ENCODE assay signal across 1 cellular context in genomic region chr3:39415983-39416382, GRCh38.
TF ChIP-seq lines count a peak whose summit lies in the region.

No MANE protein-coding gene starts in this region.

TF ChIP-seq in WTC11, 78 proteins besides CTCF, POLR2A, EP300 and RAD21 (continued from another document):
- peak; percentile 68; the same call in 1 of the 2 replicates for TF ChIP-seq ERG (CRISPR knock-in tag; IDR thresholded peaks at IDR 0.05)
- no peak for TF ChIP-seq IRF1 (CRISPR knock-in tag; IDR thresholded peaks at IDR 0.05)
- TF ChIP-seq ZNF532 (CRISPR knock-in tag; IDR thresholded peaks at IDR 0.05; ENCODE audit: borderline replicate concordance) = peak; percentile 66; the same call in 1 of the 2 replicates
- TF ChIP-seq ATF1 (CRISPR knock-in tag; IDR thresholded peaks at IDR 0.05) = no peak
- TF ChIP-seq NR3C1 (CRISPR knock-in tag; conservative IDR thresholded peaks at IDR 0.05; ENCODE audit: low read depth) = no peak
- TF ChIP-seq CBFB (CRISPR knock-in tag; IDR thresholded peaks at IDR 0.05; ENCODE audit: low read depth) = no peak
- TF ChIP-seq CREB1 (CRISPR knock-in tag; IDR thresholded peaks at IDR 0.05) = no peak
- TF ChIP-seq HMGXB4 (CRISPR knock-in tag; IDR thresholded peaks at IDR 0.05) = no peak
- no peak for TF ChIP-seq ELF4 (CRISPR knock-in tag; IDR thresholded peaks at IDR 0.05; ENCODE audit: low read depth)
- no peak for TF ChIP-seq IRF2 (CRISPR knock-in tag; IDR thresholded peaks at IDR 0.05; ENCODE audit: borderline replicate concordance, low read depth)
- peak; percentile 88 for TF ChIP-seq ZNF671 (CRISPR knock-in tag; IDR thresholded peaks at IDR 0.05)
- TF ChIP-seq ZNF512 (CRISPR knock-in tag; IDR thresholded peaks at IDR 0.05; ENCODE audit: borderline replicate concordance) = no peak
- no peak for TF ChIP-seq ZNF281 (CRISPR knock-in tag; IDR thresholded peaks at IDR 0.05)
- no peak for TF ChIP-seq NR1H2 (CRISPR knock-in tag; IDR thresholded peaks at IDR 0.05)
- TF ChIP-seq ARID4B (CRISPR knock-in tag; IDR thresholded peaks at IDR 0.05; ENCODE audit: borderline replicate concordance) = no peak
- TF ChIP-seq ZSCAN18 (CRISPR knock-in tag; IDR thresholded peaks at IDR 0.05) = no peak
- no peak for TF ChIP-seq SOX15 (CRISPR knock-in tag; IDR thresholded peaks at IDR 0.05)
- TF ChIP-seq ZNF232 (CRISPR knock-in tag; IDR thresholded peaks at IDR 0.05) = no peak
- TF ChIP-seq MAX (CRISPR knock-in tag; IDR thresholded peaks at IDR 0.05) = no peak
- peak; percentile 87 for TF ChIP-seq EMX1 (CRISPR knock-in tag; IDR thresholded peaks at IDR 0.05)
- TF ChIP-seq ATF2 (CRISPR knock-in tag; IDR thresholded peaks at IDR 0.05; ENCODE audit: borderline replicate concordance, low read depth) = no peak
- TF ChIP-seq GABPB1 (CRISPR knock-in tag; IDR thresholded peaks at IDR 0.05) = no peak
- TF ChIP-seq PRDM15 (CRISPR knock-in tag; IDR thresholded peaks at IDR 0.05) = no peak
- TF ChIP-seq NR2C2 (CRISPR knock-in tag; IDR thresholded peaks at IDR 0.05) = no peak
- peak; percentile 87; the same call in 1 of the 2 replicates for TF ChIP-seq PRRX2 (CRISPR knock-in tag; IDR thresholded peaks at IDR 0.05)
- no peak for TF ChIP-seq JUN (CRISPR knock-in tag; IDR thresholded peaks at IDR 0.05)
- no peak for TF ChIP-seq MXD4 (CRISPR knock-in tag; IDR thresholded peaks at IDR 0.05; ENCODE audit: borderline replicate concordance)
- no peak for TF ChIP-seq ESRRA (CRISPR knock-in tag; IDR thresholded peaks at IDR 0.05; ENCODE audit: borderline replicate concordance)
- TF ChIP-seq ZNF121 (CRISPR knock-in tag; IDR thresholded peaks at IDR 0.05) = no peak
